In the genomic region with DNA sequence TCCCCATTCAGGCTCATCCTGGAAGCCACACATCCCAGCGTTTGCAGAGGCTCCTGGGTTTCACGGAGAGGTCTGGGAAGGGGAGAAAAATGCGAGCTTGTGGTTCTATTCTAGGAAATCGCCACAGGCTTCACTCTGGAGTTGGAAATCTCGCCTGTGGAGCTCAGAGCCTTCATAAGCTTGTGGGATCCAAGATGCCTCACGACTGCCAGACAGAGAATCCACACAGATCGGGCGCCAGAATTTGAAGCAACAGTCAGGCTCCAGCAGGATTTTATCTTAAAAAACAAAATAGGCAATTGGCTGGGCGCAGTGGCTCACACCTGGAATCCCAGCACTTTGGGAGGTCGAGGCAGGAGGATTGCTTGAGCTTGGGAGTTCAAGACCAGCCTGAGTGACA, we compare ENCODE assay signal across 23 cellular contexts.
"Had no signal": no experiment of that assay in that cellular context is flagged by ENCODE, and none has a peak within 500 bp of the region (broad histone marks: within the 10 kb centered on the region; RNA-seq: fewer than 3 reads in every experiment).

No MANE protein-coding gene starts in this region.

- H3K27ac Mint-ChIP-seq: dendritic cell treated with granulocyte-macrophage colony-stimulating factor and Interleukin-4, amounts not matched to agents 40 ng/mL and 50 ng/mL, for 4 days; effector memory CD8-positive, alpha-beta T cell; naive B cell; nephron; stimulated activated effector memory CD8-positive, alpha-beta T cell treated with anti-CD3 and anti-CD28 coated beads, Interleukin-12 subunit alpha, Interleukin-12 subunit beta, amount 100 ng/mL, for 72 hours; type B pancreatic cell had no signal

- H3K27ac ChIP-seq: epithelial cell of prostate, esophagus muscularis mucosa, left lung, lower lobe of right lung, psoas muscle, right lobe of liver, suprapubic skin, thyroid gland had no signal

- H3K36me3 ChIP-seq: esophagus muscularis mucosa, left lung, lower lobe of right lung, right lobe of liver, suprapubic skin, thyroid gland had no signal

- H3K4me1 Mint-ChIP-seq: naive B cell; nephron; stimulated activated effector memory CD8-positive, alpha-beta T cell treated with anti-CD3 and anti-CD28 coated beads, Interleukin-12 subunit alpha, Interleukin-12 subunit beta, amount 100 ng/mL, for 72 hours had no signal

- H3K9me3 Mint-ChIP-seq: dendritic cell treated with granulocyte-macrophage colony-stimulating factor and Interleukin-4, amounts not matched to agents 40 ng/mL and 50 ng/mL, for 4 days; effector memory CD8-positive, alpha-beta T cell; naive B cell; nephron; stimulated activated effector memory CD8-positive, alpha-beta T cell treated with anti-CD3 and anti-CD28 coated beads, Interleukin-12 subunit alpha, Interleukin-12 subunit beta, amount 100 ng/mL, for 72 hours; type B pancreatic cell had no signal

- DNase-seq: effector memory CD8-positive, alpha-beta T cell; foreskin melanocyte; head of caudate nucleus; islet precursor cell; left lung; lower lobe of right lung; mesenchymal stem cell; midbrain; naive B cell; psoas muscle; retina; right lobe of liver; stimulated activated CD4-positive, alpha-beta T cell treated with anti-CD3 and anti-CD28 coated beads, Interleukin-4, amount 100 ng/mL, for 1 hour; stimulated activated CD8-positive, alpha-beta memory T cell treated with anti-CD3 and anti-CD28 coated beads, Interleukin-4, amount 100 ng/mL, for 48 hours; stimulated activated naive CD8-positive, alpha-beta T cell treated with anti-CD3 and anti-CD28 coated beads, Interleukin-15, Interleukin-2, amounts not matched to agents 100 U/mL and 50 U/mL, for 24 hours; thyroid gland had no signal

- H3K9me3 ChIP-seq: esophagus muscularis mucosa, left lung, lower lobe of right lung, psoas muscle, right lobe of liver, suprapubic skin, thyroid gland had no signal

- H3K4me3 ChIP-seq: esophagus muscularis mucosa, left lung, lower lobe of right lung, psoas muscle, right lobe of liver, suprapubic skin, thyroid gland had no signal

- H3K27me3 ChIP-seq: esophagus muscularis mucosa, right lobe of liver, suprapubic skin, thyroid gland had no signal

- H3K4me3 Mint-ChIP-seq: dendritic cell treated with granulocyte-macrophage colony-stimulating factor and Interleukin-4, amounts not matched to agents 40 ng/mL and 50 ng/mL, for 4 days; effector memory CD8-positive, alpha-beta T cell; naive B cell; nephron; stimulated activated effector memory CD8-positive, alpha-beta T cell treated with anti-CD3 and anti-CD28 coated beads, Interleukin-12 subunit alpha, Interleukin-12 subunit beta, amount 100 ng/mL, for 72 hours; type B pancreatic cell had no signal

- H3K36me3 Mint-ChIP-seq: naive B cell; stimulated activated effector memory CD8-positive, alpha-beta T cell treated with anti-CD3 and anti-CD28 coated beads, Interleukin-12 subunit alpha, Interleukin-12 subunit beta, amount 100 ng/mL, for 72 hours; type B pancreatic cell had no signal

- H3K4me1 ChIP-seq: esophagus muscularis mucosa, left lung, lower lobe of right lung, psoas muscle, right lobe of liver, suprapubic skin, thyroid gland had no signal
